ENCODE assay signal across 8 cellular contexts in the genomic region with DNA sequence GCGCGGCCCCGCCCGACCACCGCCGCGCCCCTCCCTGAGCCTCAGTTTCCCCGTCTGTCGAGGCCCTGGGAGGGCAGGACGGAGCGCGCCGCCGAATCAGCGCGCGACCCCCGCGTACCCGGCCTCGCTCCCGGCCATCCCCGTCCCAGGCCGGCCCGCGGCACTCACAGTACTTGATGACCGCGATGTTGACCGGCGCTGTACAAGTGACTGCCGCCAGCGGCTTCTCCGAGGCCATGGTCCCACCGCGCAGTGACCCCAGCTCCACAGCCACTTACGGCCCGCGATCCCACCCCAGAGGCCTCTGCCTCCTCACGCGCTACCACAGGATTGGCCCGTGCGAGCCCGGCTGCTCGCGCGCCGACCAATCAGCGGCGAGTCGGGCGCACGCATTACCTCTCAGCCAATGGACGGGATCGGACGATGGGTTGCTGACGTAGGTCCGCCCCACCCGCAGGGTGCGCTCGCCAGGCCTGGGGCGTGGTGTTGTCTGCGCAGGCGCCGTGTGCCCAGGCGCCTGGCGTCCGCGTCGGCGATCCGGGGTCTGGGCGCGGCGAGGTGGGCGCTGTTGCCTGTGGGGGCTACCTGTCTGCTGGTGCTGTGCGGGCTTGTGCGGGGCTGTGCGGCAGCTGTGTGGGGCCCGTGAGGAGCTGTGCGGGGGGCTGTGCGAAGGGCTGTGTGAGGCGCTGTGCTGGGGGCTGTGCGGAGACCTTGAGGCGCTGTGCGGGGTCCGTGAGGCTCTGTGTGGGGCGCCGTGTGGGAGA.
DNase-seq lines count a peak whose midpoint lies in the region; ATAC-seq and TF ChIP-seq lines count a peak whose summit lies in the region.

A gene with protein sequence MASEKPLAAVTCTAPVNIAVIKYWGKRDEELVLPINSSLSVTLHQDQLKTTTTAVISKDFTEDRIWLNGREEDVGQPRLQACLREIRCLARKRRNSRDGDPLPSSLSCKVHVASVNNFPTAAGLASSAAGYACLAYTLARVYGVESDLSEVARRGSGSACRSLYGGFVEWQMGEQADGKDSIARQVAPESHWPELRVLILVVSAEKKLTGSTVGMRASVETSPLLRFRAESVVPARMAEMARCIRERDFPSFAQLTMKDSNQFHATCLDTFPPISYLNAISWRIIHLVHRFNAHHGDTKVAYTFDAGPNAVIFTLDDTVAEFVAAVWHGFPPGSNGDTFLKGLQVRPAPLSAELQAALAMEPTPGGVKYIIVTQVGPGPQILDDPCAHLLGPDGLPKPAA (minus strand): TSS at position 249 of the 764 bp plus-strand sequence. CDS start 11 bp downstream, at position 238.

- peak within 1 kb of the TSS; percentile 86 for H3K4me3 Mint-ChIP-seq in central memory CD8-positive, alpha-beta T cell

- H3K27me3 Mint-ChIP-seq in central memory CD8-positive, alpha-beta T cell = no peaks in the 10 kb centered on the region

- TF ChIP-seq POLR2A in GM18951 (IDR thresholded peaks at IDR 0.05; ENCODE audit: extremely low read depth, insufficient read depth, insufficient read length) = peak; percentile 97

- in situ Hi-C loops in GM18951 (cut with MboI; ENCODE audit: low sequenced_read_pairs, unreplicated experiment) = no loop called here

- H3K27ac Mint-ChIP-seq in central memory CD8-positive, alpha-beta T cell (ENCODE audit: low read depth) = peak within 1 kb of the TSS; percentile 92

- TF ChIP-seq CTCF in AG09309 (IDR thresholded peaks at IDR 0.05; ENCODE audit: control insufficient read depth, insufficient read depth, low read depth, low read length, missing control alignments) = peak; percentile 2

- H3K36me3 Mint-ChIP-seq in central memory CD8-positive, alpha-beta T cell (ENCODE audit: insufficient read depth) = peaks cover 8% of the 10 kb centered on the region

- peak within 1 kb of the TSS; percentile 88 for H3K4me3 ChIP-seq in AG09309 (ENCODE audit: control insufficient read depth, low read depth, low read length)

- DNase-seq in AG09309 (ENCODE audit: low read depth) = peak; percentile 85
- DNase-seq in NCI-H446 (lab: John Stamatoyannopoulos, UW) = peak; percentile 85 to 96
- peak; percentile 92 for DNase-seq in activated CD4-positive, CD25-positive, alpha-beta regulatory T cell treated with anti-CD3 and anti-CD28 coated beads, Interleukin-2, amount 50 U/mL, for 16 hours (ENCODE audit: low read depth, low spot score)
- peak; percentile 87 to 92 for DNase-seq in central memory CD8-positive, alpha-beta T cell (ENCODE audit: low spot score in 2 of 2)
- peak; percentile 98 for DNase-seq in iris pigment epithelial cell (ENCODE audit: low read depth)
- peak; percentile 91 for DNase-seq in stimulated activated CD4-positive, alpha-beta T cell treated with anti-CD3 and anti-CD28 coated beads, Interleukin-12 subunit alpha, Interleukin-12 subunit beta, amount 100 ng/mL, for 4 hours

- H3K4me1 Mint-ChIP-seq in central memory CD8-positive, alpha-beta T cell = peaks cover 12% of the 10 kb centered on the region

- peak; percentile 89 for ATAC-seq in HG03196 (IDR thresholded peaks at IDR 0.05; ENCODE audit: unreplicated experiment)
- ATAC-seq in central memory CD8-positive, alpha-beta T cell (replicated peaks; ENCODE audit: extremely low read depth, poor library complexity, severe bottlenecking) = peak; percentile 99

- no peaks in the 10 kb centered on the region for H3K9me3 Mint-ChIP-seq in central memory CD8-positive, alpha-beta T cell

Comparison
In these comparisons a context has a peak if more than half of its experiments do, and no peak if none do; other contexts are left out.
1. Peak in every context shown above with its lines: DNase-seq, ATAC-seq and H3K4me3 ChIP-seq.